9 cellular contexts compared by ENCODE assay signal in the genomic region with DNA sequence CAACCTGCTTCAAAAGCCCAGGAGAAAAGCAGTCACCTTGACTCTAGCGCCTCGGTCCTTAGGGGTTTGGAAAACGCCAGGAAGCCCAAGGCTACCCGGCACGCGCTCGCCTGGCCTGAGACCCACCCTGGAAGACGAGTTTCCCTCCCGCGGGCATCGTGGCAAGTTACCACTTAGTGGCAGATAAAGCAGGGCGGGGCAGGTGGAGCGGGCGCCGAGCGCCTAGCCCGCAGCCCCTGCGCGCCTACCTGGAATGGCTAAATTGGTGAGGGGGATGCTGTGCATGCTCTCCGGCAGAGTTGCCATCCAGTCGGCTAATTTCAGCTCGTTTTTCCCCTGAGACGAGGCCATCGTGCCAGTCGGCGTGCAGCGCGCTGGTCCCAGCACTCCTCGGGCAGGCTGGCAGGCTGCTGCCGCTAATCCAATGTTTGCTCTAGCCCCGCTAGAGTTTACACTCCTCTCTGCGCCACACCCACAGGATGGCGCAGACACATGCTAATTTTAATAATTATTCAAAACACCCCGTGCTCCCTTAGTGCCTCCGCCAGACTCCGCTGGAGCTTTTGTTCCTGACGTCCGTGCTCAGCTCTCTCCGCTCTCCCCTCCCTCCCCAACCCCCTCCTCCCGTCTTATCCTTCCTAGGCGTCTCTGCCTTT. TPM values are rescaled to one million over a fixed set of nuclear protein-coding genes. Genes with fewer than 3 reads are reported as not detected.
DNase-seq lines count a peak whose midpoint lies in the region; ATAC-seq and TF ChIP-seq lines count a peak whose summit lies in the region.
"Had no signal": no experiment of that assay in that cellular context is flagged by ENCODE, and none has a peak within 500 bp of the region (broad histone marks: within the 10 kb centered on the region; RNA-seq: fewer than 3 reads in every experiment).

Gene PLCXD3, minus strand, starts transcription at position 426 of the 656 bp plus-strand sequence. Its CDS starts 75 bp downstream, at position 351.

- no peaks in the 10 kb centered on the region for H3K9me3 ChIP-seq in skeletal muscle tissue (ENCODE audit: control insufficient read depth in 3 of 3, low read length in 3 of 3)

- H3K4me3 Mint-ChIP-seq in natural killer cell, result no peak within 1 kb of the TSS

- H3K4me1 Mint-ChIP-seq in natural killer cell, result no peaks in the 10 kb centered on the region
- H3K4me1 Mint-ChIP-seq: IgD-negative memory B cell had no signal

- peak; percentile 33 for DNase-seq in M059J (ENCODE audit: low read depth)
- DNase-seq in natural killer cell, result no peak
- no peak for DNase-seq in AG08395 (ENCODE audit: low spot score)
- no peak for DNase-seq in KBM-7

- H3K27me3 Mint-ChIP-seq in natural killer cell (ENCODE audit: low read depth in 2 of 2), result peaks cover 18 to 19% of the 10 kb centered on the region in 2 donors

- H3K4me1 ChIP-seq in skeletal muscle tissue (ENCODE audit: control insufficient read depth in 3 of 3, insufficient read depth in 3 of 3, low read length in 3 of 3), result peaks cover 10 to 14% (median 10%) of the 10 kb centered on the region in 3 donors

- no peaks in the 10 kb centered on the region for H3K36me3 ChIP-seq in skeletal muscle tissue (ENCODE audit: control insufficient read depth in 3 of 3, insufficient read depth in 3 of 3, low read length in 3 of 3)

- no peak within 1 kb of the TSS for H3K27ac ChIP-seq in skeletal muscle tissue (ENCODE audit: low read depth, low read length)

- peaks cover 12% of the 10 kb centered on the region for H3K36me3 Mint-ChIP-seq in natural killer cell
- H3K36me3 Mint-ChIP-seq: IgD-negative memory B cell had no signal

- H3K9me3 Mint-ChIP-seq in natural killer cell, result peaks cover 0 to 7% of the 10 kb centered on the region in 2 donors

- intact Hi-C loops in natural killer cell (cut with micrococcal nuclease), result no loop called here

- H3K27me3 ChIP-seq in skeletal muscle tissue (ENCODE audit: control insufficient read depth in 3 of 3, insufficient read depth in 3 of 3, low read length in 3 of 3), result peaks cover 14 to 20% (median 17%) of the 10 kb centered on the region in 3 donors

- in situ Hi-C loops in KBM-7 (cut with MboI; ENCODE audit: low pct_unique_long_range_greater_than_20kb, low sequenced_read_pairs), result no loop called here

- TF ChIP-seq CTCF in WI38 (IDR thresholded peaks at IDR 0.05; ENCODE audit: low read depth, low read length) (no peak), natural killer cell (IDR thresholded peaks at IDR 0.05) (no peak)

- ATAC-seq in natural killer cell (no peak), HG03159 (IDR thresholded peaks at IDR 0.05; ENCODE audit: unreplicated experiment) (no peak)

- H3K27ac Mint-ChIP-seq in natural killer cell, result no peak within 1 kb of the TSS
- H3K27ac Mint-ChIP-seq: IgD-negative memory B cell had no signal

- H3K4me3 ChIP-seq in WI38 (ENCODE audit: low read depth, low read length) (peak within 1 kb of the TSS; percentile 58), iPS-11a (ENCODE audit: low read depth, low read length) (peak within 1 kb of the TSS; percentile 49), skeletal muscle tissue (ENCODE audit: low read length in 3 of 3) (peak within 1 kb of the TSS; percentile 63 to 68 (median 67))

- H3K9ac ChIP-seq in skeletal muscle tissue (ENCODE audit: low read depth in 1 of 3, low read length in 3 of 3), result peak within 1 kb of the TSS in 1 of 3 donors; percentile 52

RNA-seq across cellular contexts. Expression of gene PLCXD3, which starts in this region (rescaled TPM):
- 1.3 and 2.4 TPM in 2 replicates for total RNA-seq in M059J (2014; rRNA removed; shearing (Covaris generic))
- total RNA-seq in skeletal muscle tissue, result 0.52 TPM
- not detected for total RNA-seq in natural killer cell
